ENCODE assay signal across 18 cellular contexts in the genomic region with DNA sequence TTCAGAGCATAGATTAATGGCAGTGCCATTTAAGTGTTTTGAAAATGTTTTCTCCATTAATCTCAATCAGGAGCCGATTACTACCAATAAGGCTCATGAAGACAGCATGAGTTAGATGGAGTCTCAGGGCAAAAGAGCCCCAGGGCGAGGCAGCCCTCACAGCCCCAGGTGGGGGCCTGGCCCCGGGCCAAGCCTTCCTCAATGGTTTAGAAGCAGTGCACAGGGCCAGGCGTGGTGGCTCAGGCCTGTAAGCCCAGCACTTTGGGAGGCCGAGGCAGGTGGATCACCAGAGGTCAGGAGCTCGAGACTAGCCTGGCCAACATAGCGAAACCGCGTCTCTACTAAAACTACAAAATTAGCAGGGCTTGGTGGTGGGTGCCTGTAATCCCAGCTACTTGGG.
DNase-seq lines count a peak whose midpoint lies in the region; ATAC-seq, FAIRE-seq and TF ChIP-seq lines count a peak whose summit lies in the region.
"Had no signal": no experiment of that assay in that cellular context is flagged by ENCODE, and none has a peak within 500 bp of the region (broad histone marks: within the 10 kb centered on the region; RNA-seq: fewer than 3 reads in every experiment).

No MANE protein-coding gene starts in this region.

- no peak overlapping the region for H2AFZ ChIP-seq in HepG2 (ENCODE audit: low read length)
- H2AFZ ChIP-seq: GM23338 had no signal

- no peaks in the 10 kb centered on the region for H4K20me1 ChIP-seq in HepG2 (ENCODE audit: insufficient read depth, low read length)

- H3K4me3 ChIP-seq in right lobe of liver = no peak overlapping the region
- no peak overlapping the region for H3K4me3 ChIP-seq in HepG2 (replicated peaks in 1 of 3; ENCODE audit: insufficient read depth in 1 of 3, low read depth in 2 of 3, low read length in 3 of 3)
- H3K4me3 ChIP-seq: GM23338 had no signal

- 83% methylated on average over 1 of the region's 9 CpGs for WGBS in right lobe of liver (ENCODE audit: insufficient coverage, low coverage, low lambda C conversion rate, missing lambda C conversion rate)
- 21% methylated on average over 7 of the region's 9 CpGs for WGBS in HepG2 (ENCODE audit: low lambda C conversion rate)

- peak in 2 of 3 donors; percentile 31 to 33 for DNase-seq in right lobe of liver
- no peak for DNase-seq in HepG2 (ENCODE audit: low spot score)
- DNase-seq in activated B cell treated with CpG ODN at 0.5 μM for 24 hours = peak; percentile 5
- DNase-seq in posterior vena cava (ENCODE audit: low spot score) = peak; percentile 77
- DNase-seq in immature natural killer cell = no peak
- no peak for DNase-seq in NCI-H1092 (lab: John Stamatoyannopoulos, UW)
- DNase-seq in NCI-H128 (lab: John Stamatoyannopoulos, UW; ENCODE audit: unreplicated experiment) = no peak
- DNase-seq: ACHN; CD8-positive, alpha-beta T cell; DND-41; Karpas-422; MM.1S; NCI-H1105 treated with DMSO at 0.1 percent for 48 hours; NCI-H82 had no signal

- BruUV-seq in HepG2 (replicated peaks; lab: Mats Ljungman, UMichigan) = no TSS peak

- H3K36me3 Mint-ChIP-seq in activated B cell treated with CpG ODN at 0.5 μM for 24 hours (ENCODE audit: low read depth) (no peaks in the 10 kb centered on the region), immature natural killer cell (no peaks in the 10 kb centered on the region)
- H3K36me3 Mint-ChIP-seq: CD8-positive, alpha-beta T cell had no signal

- no peaks in the 10 kb centered on the region for H3K36me3 ChIP-seq in right lobe of liver
- no peaks in the 10 kb centered on the region for H3K36me3 ChIP-seq in HepG2 (replicated peaks in 1 of 2; ENCODE audit: control insufficient read depth in 1 of 2, insufficient read depth in 2 of 2, low read length in 2 of 2)

- no peak overlapping the region for H3K9ac ChIP-seq in HepG2 (ENCODE audit: insufficient read depth, low read depth, low read length)

- TF ChIP-seq EP300 in HepG2 (IDR thresholded peaks at IDR 0.05; ENCODE audit: low read depth in 2 of 2, low read length in 2 of 2) = no peak
- no peak for TF ChIP-seq EP300 in HepG2 (CRISPR knock-in tag; IDR thresholded peaks at IDR 0.05; ENCODE audit: borderline replicate concordance)

- TF ChIP-seq CTCF in right lobe of liver (IDR thresholded peaks at IDR 0.05) = no peak
- no peak for TF ChIP-seq CTCF in HepG2 (CRISPR knock-in tag; IDR thresholded peaks at IDR 0.05)
- TF ChIP-seq CTCF in activated B cell treated with CpG ODN at 0.5 μM for 24 hours (IDR thresholded peaks at IDR 0.05) = no peak

- no peak for TF ChIP-seq RAD21 in HepG2 (CRISPR knock-in tag; IDR thresholded peaks at IDR 0.05)

- no peaks in the 10 kb centered on the region for H3K4me1 ChIP-seq in right lobe of liver
- H3K4me1 ChIP-seq in HepG2 (ENCODE audit: insufficient read depth, low read length) = no peaks in the 10 kb centered on the region

- H3K27ac Mint-ChIP-seq in activated B cell treated with CpG ODN at 0.5 μM for 24 hours (no peak overlapping the region), immature natural killer cell (no peak overlapping the region)
- H3K27ac Mint-ChIP-seq: B cell; CD8-positive, alpha-beta T cell; GM23338 had no signal

- H3K4me2 ChIP-seq in HepG2 (ENCODE audit: low read depth, low read length) = no peak overlapping the region
- H3K4me2 ChIP-seq: GM23338 had no signal

- intact Hi-C loops in right lobe of liver (cut with DNase I) (no loop called here), HepG2 (cut with micrococcal nuclease; ENCODE audit: unreplicated experiment) (no loop called here), activated B cell treated with CpG ODN at 0.5 μM for 24 hours (cut with micrococcal nuclease) (no loop called here), posterior vena cava (cut with DNase I) (no loop called here)

- ATAC-seq in right lobe of liver = no peak
- ATAC-seq in HepG2 = no peak
- ATAC-seq in activated B cell treated with CpG ODN at 0.5 μM for 24 hours (ENCODE audit: low read depth) = no peak
- ATAC-seq in HG02938 (IDR thresholded peaks at IDR 0.05; ENCODE audit: unreplicated experiment) = no peak
- ATAC-seq: CD8-positive, alpha-beta T cell; GM23338; SK-N-SH treated with all-trans-retinoic acid at 6 μM for 48 hours had no signal

- H3K9me3 ChIP-seq in right lobe of liver = no peaks in the 10 kb centered on the region
- H3K9me3 ChIP-seq in HepG2 (ENCODE audit: low read length) = no peaks in the 10 kb centered on the region; the same call in 1 of the 2 replicates

- TF ChIP-seq POLR2A in right lobe of liver (IDR thresholded peaks at IDR 0.05) = no peak
- TF ChIP-seq POLR2A in HepG2 (IDR thresholded peaks at IDR 0.05; ENCODE audit: insufficient read depth in 1 of 2, low read depth in 2 of 2, low read length in 2 of 2) = no peak

- no peak for FAIRE-seq in HepG2 (lab: Jason Lieb, UNC)

- POLR2A ChIA-PET in HepG2 (lab: Yijun Ruan, JAX) (no interaction called here), activated B cell treated with CpG ODN at 0.5 μM for 24 hours (lab: Charles Lee) (no interaction called here)

- peaks cover 4% of the 10 kb centered on the region for H3K9me3 Mint-ChIP-seq in activated B cell treated with CpG ODN at 0.5 μM for 24 hours
- peaks cover 0 to 2% (median 0%) of the 10 kb centered on the region in 6 donors for H3K9me3 Mint-ChIP-seq in immature natural killer cell

- H3K27ac ChIP-seq in right lobe of liver = no peak overlapping the region
- no peak overlapping the region for H3K27ac ChIP-seq in HepG2 (ENCODE audit: extremely low read length, insufficient read depth, low read length)

- H3K79me2 ChIP-seq in HepG2 (ENCODE audit: insufficient read depth, low read length) = no peaks in the 10 kb centered on the region

- H3K4me3 Mint-ChIP-seq in activated B cell treated with CpG ODN at 0.5 μM for 24 hours = no peak overlapping the region
- H3K4me3 Mint-ChIP-seq in immature natural killer cell = no peak overlapping the region
- H3K4me3 Mint-ChIP-seq: B cell; CD8-positive, alpha-beta T cell; GM23338 had no signal

- H3K4me1 Mint-ChIP-seq in activated B cell treated with CpG ODN at 0.5 μM for 24 hours = no peaks in the 10 kb centered on the region
- no peaks in the 10 kb centered on the region for H3K4me1 Mint-ChIP-seq in immature natural killer cell
- H3K4me1 Mint-ChIP-seq: B cell had no signal

- peaks cover 2% of the 10 kb centered on the region for H3K27me3 Mint-ChIP-seq in activated B cell treated with CpG ODN at 0.5 μM for 24 hours
- H3K27me3 Mint-ChIP-seq in immature natural killer cell (ENCODE audit: low read depth in 3 of 3) = peaks cover 0 to 3% (median 2%) of the 10 kb centered on the region in 3 donors

- no peaks in the 10 kb centered on the region for H3K27me3 ChIP-seq in right lobe of liver
- peaks cover 1 to 15% of the 10 kb centered on the region in 2 experiments; a peak in 3 of 5 replicates for H3K27me3 ChIP-seq in HepG2 (ENCODE audit: control insufficient read depth in 1 of 2, insufficient read depth in 2 of 2, low read length in 2 of 2)

- CTCF ChIA-PET in HepG2 (lab: Yijun Ruan, JAX; ENCODE audit: low intra/inter-chr PET ratio, low total read pairs) = no interaction called here
- CTCF ChIA-PET in activated B cell treated with CpG ODN at 0.5 μM for 24 hours (lab: Charles Lee) = no interaction called here

- in situ Hi-C loops in HepG2 (cut with HindIII; ENCODE audit: extremely low pct_ligation_motif_present, low pct_unique_long_range_greater_than_20kb) = no loop called here

TF ChIP-seq in HepG2, 621 proteins besides CTCF, POLR2A, EP300 and RAD21:
- TF ChIP-seq ZSCAN12 (CRISPR knock-in tag; IDR thresholded peaks at IDR 0.05) (no peak), PRPF4 (IDR thresholded peaks at IDR 0.05; ENCODE audit: low read depth, low read length, poor library complexity, severe bottlenecking) (no peak), EHMT2 (IDR thresholded peaks at IDR 0.05; ENCODE audit: borderline replicate concordance, low read depth, low read length) (no peak), MED13 (CRISPR knock-in tag; IDR thresholded peaks at IDR 0.05) (no peak), ZNF678 (CRISPR knock-in tag; IDR thresholded peaks at IDR 0.05) (no peak), SP140L (CRISPR knock-in tag; IDR thresholded peaks at IDR 0.05; ENCODE audit: borderline replicate concordance) (no peak), CCDC6 (CRISPR knock-in tag; IDR thresholded peaks at IDR 0.05) (no peak), ZNF598 (CRISPR knock-in tag; IDR thresholded peaks at IDR 0.05; ENCODE audit: borderline replicate concordance) (no peak), TCF7L2 (IDR thresholded peaks at IDR 0.05; ENCODE audit: low read depth, low read length) (no peak)

Comparison
In these comparisons a context has a peak if more than half of its experiments do, and no peak if none do; other contexts are left out.
1. DNase-seq: peak in right lobe of liver (2 of 3), activated B cell treated with CpG ODN at 0.5 μM for 24 hours (single experiment) and posterior vena cava (single experiment); none in HepG2 (single experiment), immature natural killer cell (0 of 3), NCI-H1092 (single experiment) and NCI-H128 (single experiment).